ENCODE assay signal across 14 cellular contexts in genomic region chr11:35289821-35290220, GRCh38.
DNase-seq lines count a peak whose midpoint lies in the region; ATAC-seq, FAIRE-seq and TF ChIP-seq lines count a peak whose summit lies in the region.
"Had no signal": no experiment of that assay in that cellular context is flagged by ENCODE, and none has a peak within 500 bp of the region (broad histone marks: within the 10 kb centered on the region; RNA-seq: fewer than 3 reads in every experiment).

No MANE protein-coding gene starts in this region.

- in situ Hi-C loops in brain microvascular endothelial cell (cut with HindIII; ENCODE audit: low pct_ligation_motif_present, low sequenced_read_pairs) = no loop called here

- POLR2A ChIA-PET in WTC11 (lab: Charles Lee) = no interaction called here

- no peaks in the 10 kb centered on the region for H3K4me1 Mint-ChIP-seq in WTC11
- H3K4me1 Mint-ChIP-seq: H9 had no signal

- H3K27ac Mint-ChIP-seq in WTC11 = no peak overlapping the region
- H3K27ac Mint-ChIP-seq: H9 had no signal

- peaks cover 5% of the 10 kb centered on the region; the same call in 1 of the 2 replicates for H3K9me3 Mint-ChIP-seq in WTC11
- H3K9me3 Mint-ChIP-seq: H9; stimulated activated effector memory CD8-positive, alpha-beta T cell treated with anti-CD3 and anti-CD28 coated beads, Interleukin-12 subunit alpha, Interleukin-12 subunit beta, amount 100 ng/mL, for 72 hours had no signal

- no peaks in the 10 kb centered on the region for H3K27me3 Mint-ChIP-seq in WTC11 (ENCODE audit: low read depth)

- no peak overlapping the region for H3K4me3 Mint-ChIP-seq in WTC11
- H3K4me3 Mint-ChIP-seq: H9; stimulated activated effector memory CD8-positive, alpha-beta T cell treated with anti-CD3 and anti-CD28 coated beads, Interleukin-12 subunit alpha, Interleukin-12 subunit beta, amount 100 ng/mL, for 72 hours had no signal

- FAIRE-seq in HTR-8/SVneo (lab: Jason Lieb, UNC) = peak; percentile 75

- no peaks in the 10 kb centered on the region for H3K27me3 ChIP-seq in brain microvascular endothelial cell (replicated peaks)

- CTCF ChIA-PET in WTC11 (lab: Charles Lee) = interaction anchor here (0.9 kb wide), 1 partner anchor 16 kb away, joined by 3 read pairs; no protein-coding TSS in a partner anchor

- H3K36me3 ChIP-seq in brain microvascular endothelial cell (replicated peaks) = no peaks in the 10 kb centered on the region

- ATAC-seq in omental fat pad (ENCODE audit: low FRiP score) (no peak), WTC11 (no peak), HG03354 (IDR thresholded peaks at IDR 0.05; ENCODE audit: poor library complexity, severe bottlenecking, unreplicated experiment) (no peak)
- ATAC-seq: psoas muscle had no signal

- H3K27ac ChIP-seq in brain microvascular endothelial cell = peak overlapping the region; percentile 72
- H3K27ac ChIP-seq: psoas muscle had no signal

- H3K4me3 ChIP-seq in AG10803 (ENCODE audit: low read length) = no peak overlapping the region
- no peak overlapping the region for H3K4me3 ChIP-seq in brain microvascular endothelial cell (ENCODE audit: low read depth, low read length)
- H3K4me3 ChIP-seq: psoas muscle had no signal

- H3K36me3 Mint-ChIP-seq in WTC11 = no peaks in the 10 kb centered on the region
- H3K36me3 Mint-ChIP-seq: stimulated activated effector memory CD8-positive, alpha-beta T cell treated with anti-CD3 and anti-CD28 coated beads, Interleukin-12 subunit alpha, Interleukin-12 subunit beta, amount 100 ng/mL, for 72 hours had no signal

- peak; percentile 83 for DNase-seq in AG10803 (ENCODE audit: low read depth)
- DNase-seq in HTR-8/SVneo (ENCODE audit: insufficient read length, low spot score) = peak; percentile 10
- peak; percentile 66 for DNase-seq in brain microvascular endothelial cell
- DNase-seq in hepatic stellate cell (ENCODE audit: low spot score) = peak; percentile 42
- no peak for DNase-seq in omental fat pad (ENCODE audit: low spot score)
- DNase-seq in WTC11 (ENCODE audit: low spot score) = no peak
- no peak for DNase-seq in NAMALWA (ENCODE audit: low spot score)
- DNase-seq: erythroblast, GDM1, H9, NCI-H345, psoas muscle had no signal

- TF ChIP-seq CTCF in AG10803 (conservative IDR thresholded peaks at IDR 0.05; ENCODE audit: low read length) (no peak), brain microvascular endothelial cell (IDR thresholded peaks at IDR 0.05; ENCODE audit: low read depth, low read length, missing control alignments) (no peak), omental fat pad (IDR thresholded peaks at IDR 0.05) (no peak), WTC11 (IDR thresholded peaks at IDR 0.05) (no peak)

TF ChIP-seq in WTC11, 78 proteins besides CTCF, POLR2A, EP300 and RAD21:
- TF ChIP-seq, protein P1, sequence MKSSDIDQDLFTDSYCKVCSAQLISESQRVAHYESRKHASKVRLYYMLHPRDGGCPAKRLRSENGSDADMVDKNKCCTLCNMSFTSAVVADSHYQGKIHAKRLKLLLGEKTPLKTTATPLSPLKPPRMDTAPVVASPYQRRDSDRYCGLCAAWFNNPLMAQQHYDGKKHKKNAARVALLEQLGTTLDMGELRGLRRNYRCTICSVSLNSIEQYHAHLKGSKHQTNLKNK (CRISPR knock-in tag; IDR thresholded peaks at IDR 0.05) = no peak
- TF ChIP-seq GTF2I (CRISPR knock-in tag; conservative IDR thresholded peaks at IDR 0.05) = no peak
- TF ChIP-seq NFYB (CRISPR knock-in tag; conservative IDR thresholded peaks at IDR 0.05; ENCODE audit: low read depth) = no peak
- TF ChIP-seq SMAD3 (CRISPR knock-in tag; IDR thresholded peaks at IDR 0.05; ENCODE audit: borderline replicate concordance) = no peak
- TF ChIP-seq CBFB (CRISPR knock-in tag; IDR thresholded peaks at IDR 0.05; ENCODE audit: low read depth) = no peak
- TF ChIP-seq, protein P2, sequence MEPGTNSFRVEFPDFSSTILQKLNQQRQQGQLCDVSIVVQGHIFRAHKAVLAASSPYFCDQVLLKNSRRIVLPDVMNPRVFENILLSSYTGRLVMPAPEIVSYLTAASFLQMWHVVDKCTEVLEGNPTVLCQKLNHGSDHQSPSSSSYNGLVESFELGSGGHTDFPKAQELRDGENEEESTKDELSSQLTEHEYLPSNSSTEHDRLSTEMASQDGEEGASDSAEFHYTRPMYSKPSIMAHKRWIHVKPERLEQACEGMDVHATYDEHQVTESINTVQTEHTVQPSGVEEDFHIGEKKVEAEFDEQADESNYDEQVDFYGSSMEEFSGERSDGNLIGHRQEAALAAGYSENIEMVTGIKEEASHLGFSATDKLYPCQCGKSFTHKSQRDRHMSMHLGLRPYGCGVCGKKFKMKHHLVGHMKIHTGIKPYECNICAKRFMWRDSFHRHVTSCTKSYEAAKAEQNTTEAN (CRISPR knock-in tag; IDR thresholded peaks at IDR 0.05) = no peak
- TF ChIP-seq ZSCAN18 (CRISPR knock-in tag; IDR thresholded peaks at IDR 0.05) = no peak
- TF ChIP-seq ATF1 (CRISPR knock-in tag; IDR thresholded peaks at IDR 0.05) = no peak
- TF ChIP-seq ZNF396 (CRISPR knock-in tag; IDR thresholded peaks at IDR 0.05; ENCODE audit: borderline replicate concordance) = no peak
- TF ChIP-seq ATF3 (CRISPR knock-in tag; conservative IDR thresholded peaks at IDR 0.05) = no peak
- TF ChIP-seq MYBL2 (CRISPR knock-in tag; IDR thresholded peaks at IDR 0.05) = no peak
- TF ChIP-seq, protein P3, sequence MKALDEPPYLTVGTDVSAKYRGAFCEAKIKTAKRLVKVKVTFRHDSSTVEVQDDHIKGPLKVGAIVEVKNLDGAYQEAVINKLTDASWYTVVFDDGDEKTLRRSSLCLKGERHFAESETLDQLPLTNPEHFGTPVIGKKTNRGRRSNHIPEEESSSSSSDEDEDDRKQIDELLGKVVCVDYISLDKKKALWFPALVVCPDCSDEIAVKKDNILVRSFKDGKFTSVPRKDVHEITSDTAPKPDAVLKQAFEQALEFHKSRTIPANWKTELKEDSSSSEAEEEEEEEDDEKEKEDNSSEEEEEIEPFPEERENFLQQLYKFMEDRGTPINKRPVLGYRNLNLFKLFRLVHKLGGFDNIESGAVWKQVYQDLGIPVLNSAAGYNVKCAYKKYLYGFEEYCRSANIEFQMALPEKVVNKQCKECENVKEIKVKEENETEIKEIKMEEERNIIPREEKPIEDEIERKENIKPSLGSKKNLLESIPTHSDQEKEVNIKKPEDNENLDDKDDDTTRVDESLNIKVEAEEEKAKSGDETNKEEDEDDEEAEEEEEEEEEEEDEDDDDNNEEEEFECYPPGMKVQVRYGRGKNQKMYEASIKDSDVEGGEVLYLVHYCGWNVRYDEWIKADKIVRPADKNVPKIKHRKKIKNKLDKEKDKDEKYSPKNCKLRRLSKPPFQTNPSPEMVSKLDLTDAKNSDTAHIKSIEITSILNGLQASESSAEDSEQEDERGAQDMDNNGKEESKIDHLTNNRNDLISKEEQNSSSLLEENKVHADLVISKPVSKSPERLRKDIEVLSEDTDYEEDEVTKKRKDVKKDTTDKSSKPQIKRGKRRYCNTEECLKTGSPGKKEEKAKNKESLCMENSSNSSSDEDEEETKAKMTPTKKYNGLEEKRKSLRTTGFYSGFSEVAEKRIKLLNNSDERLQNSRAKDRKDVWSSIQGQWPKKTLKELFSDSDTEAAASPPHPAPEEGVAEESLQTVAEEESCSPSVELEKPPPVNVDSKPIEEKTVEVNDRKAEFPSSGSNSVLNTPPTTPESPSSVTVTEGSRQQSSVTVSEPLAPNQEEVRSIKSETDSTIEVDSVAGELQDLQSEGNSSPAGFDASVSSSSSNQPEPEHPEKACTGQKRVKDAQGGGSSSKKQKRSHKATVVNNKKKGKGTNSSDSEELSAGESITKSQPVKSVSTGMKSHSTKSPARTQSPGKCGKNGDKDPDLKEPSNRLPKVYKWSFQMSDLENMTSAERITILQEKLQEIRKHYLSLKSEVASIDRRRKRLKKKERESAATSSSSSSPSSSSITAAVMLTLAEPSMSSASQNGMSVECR (CRISPR knock-in tag; IDR thresholded peaks at IDR 0.05; ENCODE audit: borderline replicate concordance) = no peak
- TF ChIP-seq ZNF317 (CRISPR knock-in tag; IDR thresholded peaks at IDR 0.05; ENCODE audit: borderline replicate concordance, low read depth) = no peak
- TF ChIP-seq NR2C2 (CRISPR knock-in tag; IDR thresholded peaks at IDR 0.05) = no peak
- no peak for TF ChIP-seq TCF7 (CRISPR knock-in tag; IDR thresholded peaks at IDR 0.05; ENCODE audit: low read depth)
- TF ChIP-seq, protein P4, sequence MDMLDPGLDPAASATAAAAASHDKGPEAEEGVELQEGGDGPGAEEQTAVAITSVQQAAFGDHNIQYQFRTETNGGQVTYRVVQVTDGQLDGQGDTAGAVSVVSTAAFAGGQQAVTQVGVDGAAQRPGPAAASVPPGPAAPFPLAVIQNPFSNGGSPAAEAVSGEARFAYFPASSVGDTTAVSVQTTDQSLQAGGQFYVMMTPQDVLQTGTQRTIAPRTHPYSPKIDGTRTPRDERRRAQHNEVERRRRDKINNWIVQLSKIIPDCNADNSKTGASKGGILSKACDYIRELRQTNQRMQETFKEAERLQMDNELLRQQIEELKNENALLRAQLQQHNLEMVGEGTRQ (CRISPR knock-in tag; IDR thresholded peaks at IDR 0.05) = no peak
- no peak for TF ChIP-seq MLX (CRISPR knock-in tag; IDR thresholded peaks at IDR 0.05)
TF ChIP-seq in WTC11: peak in this region for 0.

Comparison
In these comparisons a context has a peak if more than half of its experiments do, and no peak if none do; other contexts are left out.
1. DNase-seq: peak in AG10803 (single experiment), HTR-8/SVneo (single experiment), brain microvascular endothelial cell (single experiment) and hepatic stellate cell (single experiment); none in omental fat pad (single experiment), WTC11 (single experiment) and NAMALWA (single experiment).